Comparison of ENCODE assay signal across 9 cellular contexts in the genomic region with DNA sequence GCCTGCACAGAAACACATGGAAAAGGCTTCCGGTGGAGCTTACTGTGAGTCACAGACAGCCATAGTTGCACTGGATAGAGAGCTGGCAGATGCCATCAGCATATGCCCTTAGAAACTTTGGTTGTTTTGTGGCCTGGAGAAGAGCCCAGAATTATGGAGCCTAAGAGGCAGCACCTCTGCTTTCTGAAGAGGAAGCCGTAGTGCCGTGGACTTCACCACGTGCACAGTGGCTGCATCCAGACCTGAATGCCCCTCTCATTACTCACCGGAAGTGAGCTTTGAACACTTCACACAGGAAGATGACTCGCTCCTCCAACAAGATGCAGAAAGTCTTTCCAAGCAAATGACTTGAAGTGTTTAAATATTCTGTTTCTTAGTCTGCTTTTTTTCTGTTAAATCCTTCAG. TPM values are rescaled to one million over a fixed set of nuclear protein-coding genes. Genes with fewer than 3 reads are reported as not detected.
DNase-seq lines count a peak whose midpoint lies in the region; ATAC-seq and TF ChIP-seq lines count a peak whose summit lies in the region.
"Had no signal": no experiment of that assay in that cellular context is flagged by ENCODE, and none has a peak within 500 bp of the region (broad histone marks: within the 10 kb centered on the region; RNA-seq: fewer than 3 reads in every experiment).

No MANE protein-coding gene starts in this region.

- H3K27me3 Mint-ChIP-seq in activated T-cell treated with anti-CD3 and anti-CD28 coated beads, Interleukin-2, amount 50 U/mL, for 4 hours (ENCODE audit: low read depth), result no peaks in the 10 kb centered on the region

- intact Hi-C loops in psoas muscle (cut with DNase I) (no loop called here), vagina (cut with DNase I) (no loop called here)

- no peak for TF ChIP-seq POLR2A in vagina (IDR thresholded peaks at IDR 0.05)

- peak; percentile 64 for DNase-seq in CMK (ENCODE audit: low read depth)
- peak; percentile 61 for DNase-seq in NCI-H460 (ENCODE audit: extremely low read depth, low read depth)
- DNase-seq in activated T-cell treated with anti-CD3 and anti-CD28 coated beads, Interleukin-2, amount 50 U/mL, for 4 hours, result peak; percentile 34
- peak; percentile 97 for DNase-seq in fibroblast of villous mesenchyme (ENCODE audit: low read depth)
- peak; percentile 67 to 70 for DNase-seq in psoas muscle
- DNase-seq in vagina (ENCODE audit: extremely low spot score in 2 of 2), result no peak

- H3K4me1 ChIP-seq in psoas muscle (peaks cover 25% of the 10 kb centered on the region), vagina (peaks cover 40% of the 10 kb centered on the region)

- 11 to 21% (median 11%) methylated on average over 6 of the region's 6 CpGs for WGBS in psoas muscle, 3 donors

- H3K4me1 Mint-ChIP-seq in activated T-cell treated with anti-CD3 and anti-CD28 coated beads, Interleukin-2, amount 50 U/mL, for 4 hours (ENCODE audit: low read depth), result peaks cover 47% of the 10 kb centered on the region

- H3K36me3 ChIP-seq in psoas muscle (ENCODE audit: insufficient read depth in 1 of 2, low read depth in 1 of 2), result no peaks in the 10 kb centered on the region
- H3K36me3 ChIP-seq in vagina, result no peaks in the 10 kb centered on the region

- no peaks in the 10 kb centered on the region for H3K27me3 ChIP-seq in psoas muscle (ENCODE audit: insufficient read depth in 3 of 3, low read length in 2 of 3)
- H3K27me3 ChIP-seq in vagina, result no peaks in the 10 kb centered on the region

- no peaks in the 10 kb centered on the region for H3K36me3 Mint-ChIP-seq in activated T-cell treated with anti-CD3 and anti-CD28 coated beads, Interleukin-2, amount 50 U/mL, for 4 hours (ENCODE audit: insufficient read depth)

- H3K9me3 Mint-ChIP-seq in activated T-cell treated with anti-CD3 and anti-CD28 coated beads, Interleukin-2, amount 50 U/mL, for 4 hours, result no peaks in the 10 kb centered on the region

- TF ChIP-seq CTCF in fibroblast of villous mesenchyme (IDR thresholded peaks at IDR 0.05; ENCODE audit: insufficient read depth, low read depth, low read length) (no peak), psoas muscle (IDR thresholded peaks at IDR 0.05) (no peak), vagina (IDR thresholded peaks at IDR 0.05) (no peak)

- H3K27ac ChIP-seq in psoas muscle (peak overlapping the region; percentile 86), vagina (peak overlapping the region; percentile 69)
- H3K27ac ChIP-seq: KMS-11 had no signal

- peak overlapping the region; percentile 39 for H3K4me3 Mint-ChIP-seq in activated T-cell treated with anti-CD3 and anti-CD28 coated beads, Interleukin-2, amount 50 U/mL, for 4 hours

- peak; percentile 74 for ATAC-seq in GM21825 (IDR thresholded peaks at IDR 0.05; ENCODE audit: unreplicated experiment)
- ATAC-seq in activated T-cell treated with anti-CD3 and anti-CD28 coated beads, Interleukin-2, amount 50 U/mL, for 4 hours, result peak; percentile 95 to 97
- ATAC-seq in psoas muscle, result peak; percentile 95 to 96 (median 96)
- no peak for ATAC-seq in HG02798 (IDR thresholded peaks at IDR 0.05; ENCODE audit: poor library complexity, unreplicated experiment)

- no peak overlapping the region for H3K4me3 ChIP-seq in fibroblast of villous mesenchyme (ENCODE audit: low read depth, low read length)
- peak overlapping the region; percentile 24 for H3K4me3 ChIP-seq in psoas muscle
- H3K4me3 ChIP-seq in vagina, result no peak overlapping the region

- H3K9me3 ChIP-seq in psoas muscle, result no peaks in the 10 kb centered on the region
- no peaks in the 10 kb centered on the region for H3K9me3 ChIP-seq in vagina

RNA-seq across cellular contexts. Expression of a gene that starts 28.4 kb away (rescaled TPM):
- 10.2 and 11.1 TPM in 2 replicates for total RNA-seq in NCI-H460 (2014; rRNA removed; shearing (Covaris generic))
- 9.1 and 9.6 TPM in 2 replicates for polyA plus RNA-seq in NCI-H460 (2014; cell fraction: nucleus; rRNA removed)
- total RNA-seq in activated T-cell treated with anti-CD3 and anti-CD28 coated beads, Interleukin-2, amount 50 U/mL, for 4 hours, result 10 to 100 TPM; 19.9 to 27.3 (median 24.5) TPM
- total RNA-seq in fibroblast of villous mesenchyme, result 71.2 and 84.6 TPM in 2 replicates
- 100 to 1,000 TPM in 3 of 4 donors, 10 to 100 TPM in 1; 93.8 to 213 (median 164) TPM for total RNA-seq in psoas muscle
- polyA plus RNA-seq in psoas muscle, result 100 to 1,000 TPM in 1 of 3 donors, 10 to 100 TPM in 2; 40.1 to 137 (median 60.0) TPM
- total RNA-seq in vagina, result 275 TPM

RNA-seq across cellular contexts. Expression of a gene that starts 55.6 kb away (rescaled TPM):
- total RNA-seq in NCI-H460 (2014; rRNA removed; shearing (Covaris generic)), result 14.1 and 14.5 TPM in 2 replicates
- 18.7 and 28.4 TPM in 2 replicates for polyA plus RNA-seq in NCI-H460 (2014; cell fraction: nucleus; rRNA removed)
- total RNA-seq in activated T-cell treated with anti-CD3 and anti-CD28 coated beads, Interleukin-2, amount 50 U/mL, for 4 hours, result 10 to 100 TPM; 24.0 to 26.3 (median 25.5) TPM
- total RNA-seq in fibroblast of villous mesenchyme (19.0 and 25.0 TPM in 2 replicates), psoas muscle (10 to 100 TPM in 3 of 4 donors, 1 to 10 TPM in 1; 9.7 to 21.6 (median 14.3) TPM), vagina (28.7 TPM)
- polyA plus RNA-seq in psoas muscle, result 1 to 10 TPM; 3.8 to 6.2 (median 6.1) TPM

Comparison
In these comparisons a context has a peak if more than half of its experiments do, and no peak if none do; other contexts are left out.
1. DNase-seq: peak in CMK (single experiment), NCI-H460 (single experiment), activated T-cell treated with anti-CD3 and anti-CD28 coated beads, Interleukin-2, amount 50 U/mL, for 4 hours (single experiment), fibroblast of villous mesenchyme (single experiment) and psoas muscle (2 of 2); none in vagina (0 of 2).